Comparison of ENCODE assay signal across 8 cellular contexts in genomic region chr4:55947912-55948725, GRCh38. TPM values are rescaled to one million over a fixed set of nuclear protein-coding genes. Genes with fewer than 3 reads are reported as not detected.
DNase-seq lines count a peak whose midpoint lies in the region; ATAC-seq and TF ChIP-seq lines count a peak whose summit lies in the region.

No MANE protein-coding gene starts in this region.

- H3K36me3 ChIP-seq in Peyer's patch, result peaks cover 0 to 10% (median 0%) of the 10 kb centered on the region in 3 donors
- no peaks in the 10 kb centered on the region for H3K36me3 ChIP-seq in adrenal gland (replicated peaks in 1 of 2)
- no peaks in the 10 kb centered on the region for H3K36me3 ChIP-seq in iPS DF 6.9 (ENCODE audit: control insufficient read depth, insufficient read depth, low read length)

- peak; percentile 19 for ATAC-seq in HG02571 (IDR thresholded peaks at IDR 0.05; ENCODE audit: unreplicated experiment)

- peaks cover 0 to 18% (median 2%) of the 10 kb centered on the region in 4 donors for H3K4me1 ChIP-seq in Peyer's patch
- peaks cover 0 to 18% of the 10 kb centered on the region in 2 donors for H3K4me1 ChIP-seq in adrenal gland (replicated peaks in 1 of 2)
- no peaks in the 10 kb centered on the region; the same call in 1 of the 2 replicates for H3K4me1 ChIP-seq in iPS DF 6.9 (ENCODE audit: control insufficient read depth, insufficient read depth, low read length)

- intact Hi-C loops in adrenal gland (cut with DNase I) (loop anchor here (5.0 kb wide), 1 partner anchor 354 kb away; no protein-coding TSS in a partner anchor), posterior vena cava (cut with DNase I) (no loop called here)

- TF ChIP-seq POLR2A in Peyer's patch (IDR thresholded peaks at IDR 0.05) (no peak), adrenal gland (IDR thresholded peaks at IDR 0.05) (peak in 1 of 2 donors; percentile 19)

- H3K9me3 ChIP-seq in Peyer's patch, result no peaks in the 10 kb centered on the region
- H3K9me3 ChIP-seq in adrenal gland (replicated peaks in 1 of 3), result no peaks in the 10 kb centered on the region
- H3K9me3 ChIP-seq in iPS DF 6.9 (ENCODE audit: control insufficient read depth, insufficient read depth, low read length), result no peaks in the 10 kb centered on the region

- CTCF ChIA-PET in GM10248 (lab: Yijun Ruan, JAX), result interaction anchor here (0.7 to 3.3 kb wide), 48 partner anchors 10 to 1059 kb away, joined by 3 to 53 read pairs (median 6); partner anchors contain the start of genes AASDH, REST and TMEM165

- DNase-seq in GM10248 (ENCODE audit: extremely low spot score) (peak; percentile 52), Peyer's patch (peak in 1 of 3 donors; percentile 36), adrenal gland (peak in 1 of 7 donors; percentile 22), iPS DF 6.9 (ENCODE audit: low read depth, low spot score) (no peak), smooth muscle cell of the brain vasculature (ENCODE audit: low read depth, low spot score) (peak; percentile 61), putamen (ENCODE audit: low spot score) (no peak), posterior vena cava (ENCODE audit: low spot score) (no peak)

- H3K27me3 ChIP-seq in Peyer's patch (no peaks in the 10 kb centered on the region), adrenal gland (no peaks in the 10 kb centered on the region), iPS DF 6.9 (ENCODE audit: control insufficient read depth, insufficient read depth, low read length) (no peaks in the 10 kb centered on the region)

- TF ChIP-seq CTCF in GM10248 (IDR thresholded peaks at IDR 0.05; ENCODE audit: control extremely low read depth, extremely low read depth, low read depth, missing control alignments) (no peak), Peyer's patch (IDR thresholded peaks at IDR 0.05) (no peak), adrenal gland (IDR thresholded peaks at IDR 0.05) (no peak)

- 4 to 5% (median 5%) methylated on average over 16 to 19 of the region's 19 CpGs for WGBS in adrenal gland, 4 donors
- WGBS in iPS DF 6.9 (ENCODE audit: insufficient coverage, insufficient read length), result no CpG with 5 or more reads among the region's 19 CpGs

- peak overlapping the region; percentile 75 to 95 (median 90) for H3K27ac ChIP-seq in Peyer's patch
- peak overlapping the region in 4 of 5 donors; percentile 73 to 96 (median 94) for H3K27ac ChIP-seq in adrenal gland
- H3K27ac ChIP-seq in iPS DF 6.9 (ENCODE audit: low read length), result no peak overlapping the region

- POLR2A ChIA-PET in GM10248 (lab: Yijun Ruan, JAX), result interaction anchor here (1.0 to 1.3 kb wide), 3 partner anchors 39 to 488 kb away, joined by 3 read pairs; partner anchors contain the start of gene PAICS

- H3K4me3 ChIP-seq in Peyer's patch, result peak overlapping the region; percentile 59 to 98 (median 79)
- peak overlapping the region in 2 of 4 donors; percentile 57 to 88 for H3K4me3 ChIP-seq in adrenal gland
- H3K4me3 ChIP-seq in iPS DF 6.9 (ENCODE audit: low read length), result peak overlapping the region; percentile 59; the same call in 1 of the 2 replicates

RNA-seq across cellular contexts. Expression of gene CEP135, which starts 0.6 kb away (rescaled TPM):
- total RNA-seq in Peyer's patch, result 10 to 100 TPM in 2 of 4 donors, 1 to 10 TPM in 2; 6.3 to 28.1 (median 9.3) TPM
- total RNA-seq in adrenal gland, result 1 to 10 TPM; 1.4 to 7.5 (median 3.7) TPM
- polyA plus RNA-seq in adrenal gland, result 1 to 10 TPM; 1.0 to 2.9 (median 2.2) TPM
- total RNA-seq in posterior vena cava, result 1 to 10 TPM; 6.8 to 7.3 TPM

Comparison
In these comparisons a context has a peak if more than half of its experiments do, and no peak if none do; other contexts are left out.
1. DNase-seq: peak in GM10248 (single experiment) and smooth muscle cell of the brain vasculature (single experiment); none in iPS DF 6.9 (single experiment), putamen (single experiment) and posterior vena cava (single experiment).
2. intact Hi-C loops: an anchor here in adrenal gland (5.0 kb wide); none called in posterior vena cava.